8 cellular contexts compared by ENCODE assay signal in genomic region chr3:159775372-159775961, GRCh38.
A peak's percentile ranks its signal among the peaks of the same experiment; 100 is the strongest.
DNase-seq lines count a peak whose midpoint lies in the region; ATAC-seq and TF ChIP-seq lines count a peak whose summit lies in the region.

No MANE protein-coding gene starts in this region.

- H3K27me3 ChIP-seq in dorsolateral prefrontal cortex: no peaks in the 10 kb centered on the region

- H3K4me3 Mint-ChIP-seq in mesothelial cell of epicardium: no peak overlapping the region

- peaks cover 10% of the 10 kb centered on the region for H3K36me3 Mint-ChIP-seq in mesothelial cell of epicardium

- no peak for ATAC-seq in HG02763 (IDR thresholded peaks at IDR 0.05; ENCODE audit: unreplicated experiment)
- no peak for ATAC-seq in GM19035 (IDR thresholded peaks at IDR 0.05; ENCODE audit: unreplicated experiment)

- peak overlapping the region; percentile 5 to 99 (median 93) for H3K27ac ChIP-seq in dorsolateral prefrontal cortex

- in situ Hi-C loops in ACHN (cut with HindIII; ENCODE audit: low pct_ligation_motif_present, low pct_unique_long_range_greater_than_20kb, low sequenced_read_pairs): no loop called here

- peak overlapping the region; percentile 90 for H3K27ac Mint-ChIP-seq in mesothelial cell of epicardium

- DNase-seq in AG10803 (ENCODE audit: low read depth) (peak; percentile 83), NCI-H2029 (lab: John Stamatoyannopoulos, UW) (peak; percentile 70), dorsolateral prefrontal cortex (peak; percentile 22 to 95 (median 86)), mesothelial cell of epicardium (ENCODE audit: low spot score in 2 of 2, unreplicated experiment in 2 of 2) (no peak), ACHN (no peak)
- DNase-seq in activated CD8-positive, alpha-beta memory T cell treated with anti-CD3 and anti-CD28 coated beads, Interleukin-2, amount 50 U/mL, for 48 hours: no peak

- H3K27me3 Mint-ChIP-seq in mesothelial cell of epicardium (ENCODE audit: low read depth): no peaks in the 10 kb centered on the region

- intact Hi-C loops in dorsolateral prefrontal cortex (cut with DNase I): no loop called here

- H3K4me3 ChIP-seq in AG10803 (ENCODE audit: low read length): no peak overlapping the region; the same call in 1 of the 2 replicates
- H3K4me3 ChIP-seq in dorsolateral prefrontal cortex: peak overlapping the region in 21 of 59 donors; percentile 2 to 34 (median 15)

- no peaks in the 10 kb centered on the region for H3K9me3 Mint-ChIP-seq in mesothelial cell of epicardium

- no peak for TF ChIP-seq CTCF in AG10803 (conservative IDR thresholded peaks at IDR 0.05; ENCODE audit: low read length)
- TF ChIP-seq CTCF in dorsolateral prefrontal cortex (IDR thresholded peaks at IDR 0.05 in 54 of 56, conservative IDR thresholded peaks at IDR 0.05 in 2 of 56; ENCODE audit: low read depth in 1 of 56, partially characterized antibody in 56 of 56): peak in 9 of 56 donors; percentile 4 to 19 (median 7)
- TF ChIP-seq CTCF in mesothelial cell of epicardium (IDR thresholded peaks at IDR 0.05; ENCODE audit: unreplicated experiment): no peak

- peaks cover 53% of the 10 kb centered on the region for H3K4me1 Mint-ChIP-seq in mesothelial cell of epicardium

Comparison
In these comparisons a context has a peak if more than half of its experiments do, and no peak if none do; other contexts are left out.
1. DNase-seq: peak in AG10803 (single experiment), NCI-H2029 (single experiment) and dorsolateral prefrontal cortex (10 of 10); none in mesothelial cell of epicardium (0 of 2), activated CD8-positive, alpha-beta memory T cell treated with anti-CD3 and anti-CD28 coated beads, Interleukin-2, amount 50 U/mL, for 48 hours (single experiment) and ACHN (single experiment).